16 cellular contexts compared by ENCODE assay signal in the genomic region with DNA sequence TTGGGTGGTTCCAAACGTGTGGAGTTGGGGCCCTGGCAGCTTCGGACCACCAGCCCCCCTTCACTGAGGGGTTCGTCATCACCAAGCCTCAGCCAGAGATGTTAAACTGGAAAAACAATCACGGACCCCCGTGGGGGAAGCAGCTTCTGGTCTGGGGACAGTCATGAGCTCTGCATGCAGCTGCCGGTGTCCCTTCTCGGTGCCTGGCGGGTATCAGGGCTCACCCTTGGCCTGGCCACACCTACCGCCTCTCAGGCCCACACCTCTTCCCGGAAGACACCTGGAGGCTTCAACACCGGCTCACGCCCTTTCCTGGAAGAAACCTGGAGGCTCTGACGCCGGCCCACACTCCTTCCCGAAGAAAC.
"Had no signal": no experiment of that assay in that cellular context is flagged by ENCODE, and none has a peak within 500 bp of the region (broad histone marks: within the 10 kb centered on the region; RNA-seq: fewer than 3 reads in every experiment).

No MANE protein-coding gene starts in this region.

- H3K4me1 ChIP-seq: pancreas had no signal

- H3K36me3 ChIP-seq: pancreas, WERI-Rb-1 had no signal

- H3K36me3 Mint-ChIP-seq: mesothelial cell of epicardium had no signal

- H3K4me3 Mint-ChIP-seq: activated CD4-positive, alpha-beta memory T cell treated with anti-CD3 and anti-CD28 coated beads for 36 hours; activated CD4-positive, alpha-beta T cell treated with anti-CD3 and anti-CD28 coated beads for 36 hours; activated T-cell treated with anti-CD3 and anti-CD28 coated beads, Interleukin-2, amount 50 U/mL, for 4 hours; mesothelial cell of epicardium; T-helper 17 cell had no signal

- H3K4me1 Mint-ChIP-seq: activated CD4-positive, alpha-beta T cell treated with anti-CD3 and anti-CD28 coated beads for 36 hours; mesothelial cell of epicardium; T-helper 17 cell had no signal

- H3K9me3 ChIP-seq: pancreas had no signal

- H3K4me3 ChIP-seq: pancreas had no signal

- H3K27ac Mint-ChIP-seq: activated CD4-positive, alpha-beta memory T cell treated with anti-CD3 and anti-CD28 coated beads for 36 hours; activated CD4-positive, alpha-beta T cell treated with anti-CD3 and anti-CD28 coated beads for 36 hours; mesothelial cell of epicardium; T-helper 17 cell had no signal

- H3K27ac ChIP-seq: pancreas had no signal

- ATAC-seq: activated CD4-positive, alpha-beta T cell treated with anti-CD3 and anti-CD28 coated beads for 36 hours; activated T-cell treated with anti-CD3 and anti-CD28 coated beads, Interleukin-2, amount 50 U/mL, for 4 hours; pancreas; stimulated activated naive CD8-positive, alpha-beta T cell treated with anti-CD3 and anti-CD28 coated beads, Interleukin-15, Interleukin-2, amounts not matched to agents 100 U/mL and 50 U/mL, for 24 hours; T-helper 17 cell had no signal

- DNase-seq: activated CD4-positive, alpha-beta memory T cell treated with anti-CD3 and anti-CD28 coated beads for 36 hours; activated CD4-positive, alpha-beta T cell treated with anti-CD3 and anti-CD28 coated beads for 36 hours; activated effector memory CD4-positive, alpha-beta T cell treated with Interleukin-2 at 50 U/mL for 16 hours; islet precursor cell; stimulated activated CD4-positive, alpha-beta T cell treated with anti-CD3 and anti-CD28 coated beads, Interleukin-4, amount 100 ng/mL, for 4 hours; stimulated activated CD8-positive, alpha-beta memory T cell treated with anti-CD3 and anti-CD28 coated beads, Interleukin-4, amount 100 ng/mL, for 48 hours; trophoblast cell had no signal

- FAIRE-seq: astrocyte, bronchial epithelial cell, endometrium, pancreas had no signal
